20 cellular contexts compared by ENCODE assay signal in genomic region chr3:118536764-118537163, GRCh38.
DNase-seq lines count a peak whose midpoint lies in the region; ATAC-seq and TF ChIP-seq lines count a peak whose summit lies in the region.
"Had no signal": no experiment of that assay in that cellular context is flagged by ENCODE, and none has a peak within 500 bp of the region (broad histone marks: within the 10 kb centered on the region; RNA-seq: fewer than 3 reads in every experiment).

No MANE protein-coding gene starts in this region.

- DNase-seq in HPDE6-E6E7 (ENCODE audit: extremely low spot score) (peak; percentile 76), RWPE1 (ENCODE audit: low spot score) (peak; percentile 81), epithelial cell of prostate (ENCODE audit: low read depth, low spot score) (peak; percentile 65), substantia nigra (lab: John Stamatoyannopoulos, UW) (no peak)
- DNase-seq in activated naive CD8-positive, alpha-beta T cell treated with anti-CD3 and anti-CD28 coated beads for 36 hours = no peak
- DNase-seq: C1 segment of cervical spinal cord; CD4-positive, alpha-beta memory T cell; COR-L47; GM23248; H7; Kasumi-1; MG63; NCI-H2029; NCI-H69; Peyer's patch; SJCRH30; T-helper 1 cell had no signal

- no peaks in the 10 kb centered on the region for H3K4me1 Mint-ChIP-seq in activated naive CD8-positive, alpha-beta T cell treated with anti-CD3 and anti-CD28 coated beads for 36 hours
- H3K4me1 Mint-ChIP-seq: CD4-positive, alpha-beta memory T cell had no signal

- H3K36me3 Mint-ChIP-seq in activated naive CD8-positive, alpha-beta T cell treated with anti-CD3 and anti-CD28 coated beads for 36 hours = no peaks in the 10 kb centered on the region
- H3K36me3 Mint-ChIP-seq: CD4-positive, alpha-beta memory T cell had no signal

- no peaks in the 10 kb centered on the region for H3K27me3 Mint-ChIP-seq in activated naive CD8-positive, alpha-beta T cell treated with anti-CD3 and anti-CD28 coated beads for 36 hours
- H3K27me3 Mint-ChIP-seq: CD4-positive, alpha-beta memory T cell had no signal

- TF ChIP-seq CTCF in RWPE1 (conservative IDR thresholded peaks at IDR 0.05; ENCODE audit: low read depth) = no peak

- no peak overlapping the region for H3K4me3 Mint-ChIP-seq in activated naive CD8-positive, alpha-beta T cell treated with anti-CD3 and anti-CD28 coated beads for 36 hours
- H3K4me3 Mint-ChIP-seq: CD4-positive, alpha-beta memory T cell had no signal

- ATAC-seq in GM21423 (IDR thresholded peaks at IDR 0.05; ENCODE audit: unreplicated experiment) (no peak), GM21717 (IDR thresholded peaks at IDR 0.05; ENCODE audit: unreplicated experiment) (no peak)
- ATAC-seq: K562 had no signal

- POLR2A ChIA-PET in RWPE1 (lab: Yijun Ruan, JAX; ENCODE audit: low non-redundant PET) = no interaction called here

- no peak overlapping the region for H3K27ac Mint-ChIP-seq in activated naive CD8-positive, alpha-beta T cell treated with anti-CD3 and anti-CD28 coated beads for 36 hours
- H3K27ac Mint-ChIP-seq: CD4-positive, alpha-beta memory T cell had no signal

- no peak overlapping the region for H3K27ac ChIP-seq in RWPE1
- peak overlapping the region; percentile 62 for H3K27ac ChIP-seq in epithelial cell of prostate
- H3K27ac ChIP-seq in substantia nigra (ENCODE audit: low read depth, low read length, poor library complexity, severe bottlenecking) = no peak overlapping the region
- H3K27ac ChIP-seq: GM23248, Peyer's patch, SJCRH30 had no signal

- no peaks in the 10 kb centered on the region for H3K9me3 Mint-ChIP-seq in activated naive CD8-positive, alpha-beta T cell treated with anti-CD3 and anti-CD28 coated beads for 36 hours

- CTCF ChIA-PET in RWPE1 (lab: Yijun Ruan, JAX) = no interaction called here

Comparison
In these comparisons a context has a peak if more than half of its experiments do, and no peak if none do; other contexts are left out.
1. DNase-seq: peak in HPDE6-E6E7 (single experiment), RWPE1 (single experiment) and epithelial cell of prostate (single experiment); none in substantia nigra (0 of 49) and activated naive CD8-positive, alpha-beta T cell treated with anti-CD3 and anti-CD28 coated beads for 36 hours (single experiment).